ENCODE assay signal across 9 cellular contexts in genomic region chr1:86515597-86515996, GRCh38. TPM values are rescaled to one million over a fixed set of nuclear protein-coding genes. Genes with fewer than 3 reads are reported as not detected.
DNase-seq lines count a peak whose midpoint lies in the region; ATAC-seq and TF ChIP-seq lines count a peak whose summit lies in the region.
"Had no signal": no experiment of that assay in that cellular context is flagged by ENCODE, and none has a peak within 500 bp of the region (broad histone marks: within the 10 kb centered on the region; RNA-seq: fewer than 3 reads in every experiment).

No MANE protein-coding gene starts in this region.

- DNase-seq in NCI-H526 (lab: John Stamatoyannopoulos, UW), result peak; percentile 12 to 40
- DNase-seq in dermis microvascular lymphatic vessel endothelial cell (ENCODE audit: low read depth in 2 of 2), result peak; percentile 43 to 63
- no peak for DNase-seq in progenitor cell of endocrine pancreas (ENCODE audit: low spot score, unreplicated experiment)
- no peak for DNase-seq in activated CD4-positive, alpha-beta T cell treated with anti-CD3 and anti-CD28 coated beads, Interleukin-2, amount 10 ng/mL, durations not matched to agents 24 days and 14 days

- no peaks in the 10 kb centered on the region for H3K9me3 Mint-ChIP-seq in progenitor cell of endocrine pancreas (ENCODE audit: low read depth)
- H3K9me3 Mint-ChIP-seq in activated CD4-positive, alpha-beta T cell treated with anti-CD3 and anti-CD28 coated beads, Interleukin-2, amount 10 ng/mL, durations not matched to agents 24 days and 14 days, result no peaks in the 10 kb centered on the region

- peaks cover 2% of the 10 kb centered on the region for H3K4me1 Mint-ChIP-seq in progenitor cell of endocrine pancreas (ENCODE audit: low read depth)
- H3K4me1 Mint-ChIP-seq in activated CD4-positive, alpha-beta T cell treated with anti-CD3 and anti-CD28 coated beads, Interleukin-2, amount 10 ng/mL, durations not matched to agents 24 days and 14 days, result no peaks in the 10 kb centered on the region

- H3K4me3 ChIP-seq in GM12875 (ENCODE audit: low read depth, low read length), result no peak overlapping the region
- H3K4me3 ChIP-seq: HAP-1 had no signal

- ATAC-seq in GM21717 (IDR thresholded peaks at IDR 0.05; ENCODE audit: unreplicated experiment) (no peak), HG03097 (IDR thresholded peaks at IDR 0.05; ENCODE audit: low FRiP score, unreplicated experiment) (no peak)

- TF ChIP-seq CTCF in GM12875 (IDR thresholded peaks at IDR 0.05; ENCODE audit: borderline replicate concordance, insufficient read depth, low read depth, low read length) (peak; percentile 15; the same call in 1 of the 2 replicates), progenitor cell of endocrine pancreas (IDR thresholded peaks at IDR 0.05; ENCODE audit: unreplicated experiment) (peak; percentile 51)

- no peak overlapping the region for H3K27ac Mint-ChIP-seq in progenitor cell of endocrine pancreas
- H3K27ac Mint-ChIP-seq in activated CD4-positive, alpha-beta T cell treated with anti-CD3 and anti-CD28 coated beads, Interleukin-2, amount 10 ng/mL, durations not matched to agents 24 days and 14 days, result no peak overlapping the region

- no peak overlapping the region for H3K4me3 Mint-ChIP-seq in progenitor cell of endocrine pancreas (ENCODE audit: low read depth)
- no peak overlapping the region for H3K4me3 Mint-ChIP-seq in activated CD4-positive, alpha-beta T cell treated with anti-CD3 and anti-CD28 coated beads, Interleukin-2, amount 10 ng/mL, durations not matched to agents 24 days and 14 days

- H3K36me3 Mint-ChIP-seq in progenitor cell of endocrine pancreas (ENCODE audit: insufficient read depth), result no peaks in the 10 kb centered on the region
- H3K36me3 Mint-ChIP-seq in activated CD4-positive, alpha-beta T cell treated with anti-CD3 and anti-CD28 coated beads, Interleukin-2, amount 10 ng/mL, durations not matched to agents 24 days and 14 days (ENCODE audit: low read depth), result no peaks in the 10 kb centered on the region

- intact Hi-C loops in activated CD4-positive, alpha-beta T cell treated with anti-CD3 and anti-CD28 coated beads, Interleukin-2, amount 10 ng/mL, durations not matched to agents 24 days and 14 days (cut with micrococcal nuclease), result no loop called here

- H3K27me3 Mint-ChIP-seq in progenitor cell of endocrine pancreas, result no peaks in the 10 kb centered on the region
- H3K27me3 Mint-ChIP-seq in activated CD4-positive, alpha-beta T cell treated with anti-CD3 and anti-CD28 coated beads, Interleukin-2, amount 10 ng/mL, durations not matched to agents 24 days and 14 days, result peaks cover 3% of the 10 kb centered on the region

RNA-seq across cellular contexts. Expression of gene CLCA4, which starts 31.3 kb away (rescaled TPM):
- total RNA-seq in dermis microvascular lymphatic vessel endothelial cell (not detected in 2 replicates), progenitor cell of endocrine pancreas (not detected in 2 replicates)
- not detected in 2 replicates for total RNA-seq in activated CD4-positive, alpha-beta T cell treated with anti-CD3 and anti-CD28 coated beads, Interleukin-2, amount 10 ng/mL, durations not matched to agents 24 days and 14 days
- total RNA-seq: T-helper 2 cell treated with Interferon-gamma antibody and Interleukin-4, amounts not matched to agents 100 ng/mL and 5 ng/mL, for 36 hours had no signal

RNA-seq across cellular contexts. Expression of gene CLCA1, which starts 46.9 kb away (rescaled TPM):
- total RNA-seq in dermis microvascular lymphatic vessel endothelial cell (not detected in 2 replicates), progenitor cell of endocrine pancreas (not detected in 2 replicates)
- not detected in 2 replicates for total RNA-seq in activated CD4-positive, alpha-beta T cell treated with anti-CD3 and anti-CD28 coated beads, Interleukin-2, amount 10 ng/mL, durations not matched to agents 24 days and 14 days
- total RNA-seq: T-helper 2 cell treated with Interferon-gamma antibody and Interleukin-4, amounts not matched to agents 100 ng/mL and 5 ng/mL, for 36 hours had no signal

Comparison
In these comparisons a context has a peak if more than half of its experiments do, and no peak if none do; other contexts are left out.
1. DNase-seq: peak in NCI-H526 (2 of 2) and dermis microvascular lymphatic vessel endothelial cell (2 of 2); none in progenitor cell of endocrine pancreas (single experiment) and activated CD4-positive, alpha-beta T cell treated with anti-CD3 and anti-CD28 coated beads, Interleukin-2, amount 10 ng/mL, durations not matched to agents 24 days and 14 days (single experiment).